ENCODE assay signal across 8 cellular contexts in genomic region chr6:56211724-56212123, GRCh38. TPM values are rescaled to one million over a fixed set of nuclear protein-coding genes. Genes with fewer than 3 reads are reported as not detected.
"Had no signal": no experiment of that assay in that cellular context is flagged by ENCODE, and none has a peak within 500 bp of the region (broad histone marks: within the 10 kb centered on the region; RNA-seq: fewer than 3 reads in every experiment).

No MANE protein-coding gene starts in this region.

- H3K27ac ChIP-seq: HL-60, KMS-11 had no signal

- ATAC-seq: K562 had no signal

- H3K4me2 ChIP-seq: KMS-11 had no signal

- H3K4me1 Mint-ChIP-seq: IgD-negative memory B cell had no signal

- H3K27ac Mint-ChIP-seq: IgD-negative memory B cell had no signal

- H3K36me3 Mint-ChIP-seq: IgD-negative memory B cell had no signal

- H3K27me3 Mint-ChIP-seq: IgD-negative memory B cell had no signal

- H3K4me3 Mint-ChIP-seq: IgD-negative memory B cell had no signal

- H3K4me3 ChIP-seq: K562 had no signal

- FAIRE-seq: HTR-8/SVneo, K562 had no signal

- H3K9ac ChIP-seq: KMS-11 had no signal

- DNase-seq: KBM-7, KG1 had no signal

RNA-seq across cellular contexts. Expression of gene COL21A1, which starts 35.7 kb away (rescaled TPM):
- total RNA-seq: HT-29 had no signal
- polyA plus RNA-seq: IgD-negative memory B cell had no signal
